Comparison of ENCODE assay signal across 13 cellular contexts in the genomic region with DNA sequence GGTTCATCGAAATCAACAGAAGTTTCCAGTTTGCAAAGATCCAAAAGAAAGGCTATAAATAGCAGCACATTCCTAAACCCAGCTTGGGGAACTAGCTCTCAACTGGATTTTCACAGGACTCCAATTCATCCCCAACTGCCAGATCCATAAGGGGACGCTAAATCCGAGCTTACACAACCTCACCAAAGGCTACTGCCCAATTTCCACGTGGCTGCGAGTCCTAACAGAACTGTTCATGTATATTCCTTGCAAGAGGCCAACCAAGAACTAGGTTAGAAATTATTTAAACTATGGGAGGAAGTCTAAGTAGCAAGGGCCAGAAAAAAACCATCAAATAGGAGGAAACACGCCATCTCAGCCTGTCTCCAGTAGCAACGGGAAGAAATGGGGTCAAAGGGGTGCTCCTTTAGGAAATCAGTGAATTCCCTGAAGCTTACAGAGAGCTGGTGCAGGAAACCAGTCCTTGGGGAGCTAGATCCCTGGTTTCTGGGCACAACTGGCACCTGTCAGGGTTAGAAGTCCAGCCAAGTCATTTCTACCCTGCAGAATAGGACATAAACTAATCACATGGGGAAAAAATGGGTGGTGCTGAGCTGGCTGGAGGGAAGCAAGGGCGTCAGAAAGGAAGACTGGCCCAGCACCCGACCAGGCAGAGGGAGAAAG. TPM values are rescaled to one million over a fixed set of nuclear protein-coding genes. Genes with fewer than 3 reads are reported as not detected.
DNase-seq lines count a peak whose midpoint lies in the region; ATAC-seq and TF ChIP-seq lines count a peak whose summit lies in the region.
"Had no signal": no experiment of that assay in that cellular context is flagged by ENCODE, and none has a peak within 500 bp of the region (broad histone marks: within the 10 kb centered on the region; RNA-seq: fewer than 3 reads in every experiment).

No MANE protein-coding gene starts in this region.

- TF ChIP-seq EP300 in transverse colon (IDR thresholded peaks at IDR 0.05; ENCODE audit: low read depth) = no peak

- H4K20me1 ChIP-seq in fibroblast of lung (ENCODE audit: control insufficient read depth, extremely low read depth, insufficient read depth, low read length) = no peaks in the 10 kb centered on the region

- DNase-seq in fibroblast of lung (ENCODE audit: low read depth in 2 of 2) = no peak
- DNase-seq in transverse colon = peak; percentile 23
- DNase-seq: activated CD4-positive, CD25-positive, alpha-beta regulatory T cell; DND-41; effector CD8-positive, alpha-beta T cell; immature natural killer cell; SJCRH30; stimulated activated CD8-positive, alpha-beta memory T cell treated with anti-CD3 and anti-CD28 coated beads, Interleukin-4, amount 100 ng/mL, for 48 hours had no signal

- no peak overlapping the region for H2AFZ ChIP-seq in fibroblast of lung (ENCODE audit: low read length)

- H3K4me1 ChIP-seq in fibroblast of lung (ENCODE audit: control insufficient read depth, extremely low read depth, insufficient read depth, low read length) (peaks cover 25% of the 10 kb centered on the region), muscle layer of colon (ENCODE audit: insufficient read depth, low read length) (peaks cover 44% of the 10 kb centered on the region), transverse colon (peaks cover 24 to 73% (median 48%) of the 10 kb centered on the region in 4 donors)

- H3K27me3 ChIP-seq in fibroblast of lung (ENCODE audit: control insufficient read depth, insufficient read depth, low read length) (no peaks in the 10 kb centered on the region), muscle layer of colon (ENCODE audit: control insufficient read depth in 1 of 2, insufficient read depth in 2 of 2, low read length in 2 of 2) (no peaks in the 10 kb centered on the region), transverse colon (no peaks in the 10 kb centered on the region)
- H3K27me3 ChIP-seq: SJCRH30 had no signal

- WGBS in adipose tissue, 3 donors = 48 to 75% (median 53%) methylated on average over 9 of the region's 9 CpGs
- 39 to 58% methylated on average over 6 to 9 of the region's 9 CpGs for WGBS in transverse colon (ENCODE audit: low coverage in 1 of 2), 2 donors

- H3K4me2 ChIP-seq in fibroblast of lung (ENCODE audit: extremely low read depth, insufficient read depth, low read length) = peak overlapping the region; percentile 27

- no peak for TF ChIP-seq POLR2A in transverse colon (IDR thresholded peaks at IDR 0.05)

- peaks cover 2% of the 10 kb centered on the region for H3K79me2 ChIP-seq in fibroblast of lung (ENCODE audit: control insufficient read depth, insufficient read depth, low read length)

- H3K27ac ChIP-seq in adipose tissue (ENCODE audit: low read depth, low read length) = peak overlapping the region; percentile 64
- peak overlapping the region; percentile 5 for H3K27ac ChIP-seq in fibroblast of lung (ENCODE audit: insufficient read depth, low read length)
- H3K27ac ChIP-seq in muscle layer of colon (ENCODE audit: low read depth, low read length) = peak overlapping the region; percentile 44
- H3K27ac ChIP-seq in transverse colon = peak overlapping the region; percentile 64 to 73 (median 68)
- H3K27ac ChIP-seq: SJCRH30 had no signal

- H3K4me3 ChIP-seq in fibroblast of lung (replicated peaks in 1 of 4; ENCODE audit: control extremely low read depth in 1 of 4, insufficient read depth in 1 of 4, low read depth in 3 of 4, low read length in 4 of 4) (no peak overlapping the region), muscle layer of colon (ENCODE audit: low read depth in 1 of 2, low read length in 2 of 2) (peak overlapping the region in 1 of 2 donors; percentile 11), transverse colon (no peak overlapping the region)
- H3K4me3 ChIP-seq: SJCRH30 had no signal

- intact Hi-C loops in transverse colon (cut with DNase I; ENCODE audit: low total_unique reads) = no loop called here

- H3K9me3 ChIP-seq in fibroblast of lung (ENCODE audit: control insufficient read depth, insufficient read depth, low read depth, low read length) = no peaks in the 10 kb centered on the region
- no peaks in the 10 kb centered on the region for H3K9me3 ChIP-seq in muscle layer of colon (ENCODE audit: low read length)
- no peaks in the 10 kb centered on the region for H3K9me3 ChIP-seq in transverse colon

- in situ Hi-C loops in transverse colon (cut with MboI; ENCODE audit: low pct_ligation_motif_present in 1 of 4, low pct_unique_long_range_greater_than_20kb in 1 of 4, low sequenced_read_pairs in 3 of 4) = no loop called here

- no peak for ATAC-seq in HG03378 (IDR thresholded peaks at IDR 0.05; ENCODE audit: unreplicated experiment)
- ATAC-seq in HG02852 (IDR thresholded peaks at IDR 0.05; ENCODE audit: unreplicated experiment) = no peak
- ATAC-seq in HG02610 (IDR thresholded peaks at IDR 0.05; ENCODE audit: unreplicated experiment) = no peak

- TF ChIP-seq CTCF in fibroblast of lung (conservative IDR thresholded peaks at IDR 0.05 in 1 of 2, IDR thresholded peaks at IDR 0.05 in 1 of 2; ENCODE audit: low read depth in 1 of 2, low read length in 2 of 2) (no peak), transverse colon (IDR thresholded peaks at IDR 0.05) (no peak)

- no peaks in the 10 kb centered on the region for H3K36me3 ChIP-seq in fibroblast of lung (ENCODE audit: control insufficient read depth, insufficient read depth, low read length)
- H3K36me3 ChIP-seq in muscle layer of colon (ENCODE audit: insufficient read depth, low read length) = no peaks in the 10 kb centered on the region
- H3K36me3 ChIP-seq in transverse colon = no peaks in the 10 kb centered on the region

- no peak overlapping the region for H3K9ac ChIP-seq in fibroblast of lung (ENCODE audit: insufficient read depth, low read length)
- H3K9ac ChIP-seq in muscle layer of colon (ENCODE audit: low read length) = no peak overlapping the region

RNA-seq across cellular contexts. Expression of gene RELL1, which starts 20.7 kb away (rescaled TPM):
- polyA plus RNA-seq in adipose tissue (1 to 10 TPM; 1.5 to 9.3 (median 5.3) TPM), fibroblast of lung (14.3 and 16.1 TPM in 2 replicates)
- total RNA-seq in fibroblast of lung (65.0 and 71.0 TPM in 2 replicates), transverse colon (100 to 1,000 TPM in 2 of 4 donors, 10 to 100 TPM in 1, 1 to 10 TPM in 1; 9.2 to 192 (median 107) TPM)
- 7.0 and 9.0 TPM in 2 replicates for polyA plus RNA-seq in fibroblast of lung (2012)
- polyA minus RNA-seq in fibroblast of lung (ENCODE audit: low replicate concordance) = 12.2 and 21.0 TPM in 2 replicates

Comparison
In these comparisons a context has a peak if more than half of its experiments do, and no peak if none do; other contexts are left out.
1. H3K27ac ChIP-seq: peak in every context shown above with its lines; median percentile 68 in transverse colon; 64 in adipose tissue; 44 in muscle layer of colon; 5 in fibroblast of lung.